Comparison of ENCODE assay signal across 11 cellular contexts in the genomic region with DNA sequence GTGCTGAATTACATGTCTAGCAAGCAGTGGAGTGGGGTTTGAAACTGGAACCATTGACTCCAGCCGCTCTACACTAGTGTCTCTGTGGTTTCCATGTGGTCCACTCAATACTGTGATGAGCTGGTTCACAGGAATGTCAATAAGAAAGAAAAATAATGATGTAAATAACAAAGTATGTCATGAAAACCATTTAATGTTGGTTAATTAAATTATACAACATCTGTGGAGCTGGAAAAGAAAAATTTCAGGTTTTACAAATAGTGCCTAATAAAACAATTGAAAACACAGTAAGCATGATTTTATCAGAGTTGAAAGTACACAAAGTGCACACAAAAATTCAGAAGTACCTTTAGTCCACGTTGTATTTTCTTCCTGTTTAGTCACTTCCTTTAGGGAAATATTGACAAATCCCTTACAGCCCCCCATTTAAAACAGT. TPM values are rescaled to one million over a fixed set of nuclear protein-coding genes. Genes with fewer than 3 reads are reported as not detected.
A peak's percentile ranks its signal among the peaks of the same experiment; 100 is the strongest.
DNase-seq lines count a peak whose midpoint lies in the region; ATAC-seq and TF ChIP-seq lines count a peak whose summit lies in the region.
"Had no signal": no experiment of that assay in that cellular context is flagged by ENCODE, and none has a peak within 500 bp of the region (broad histone marks: within the 10 kb centered on the region; RNA-seq: fewer than 3 reads in every experiment).

No MANE protein-coding gene starts in this region.

- intact Hi-C loops in activated CD8-positive, alpha-beta T cell treated with anti-CD3 and anti-CD28 coated beads for 36 hours (cut with micrococcal nuclease) = no loop called here
- intact Hi-C loops in transverse colon (cut with DNase I; ENCODE audit: low total_unique reads) = no loop called here

- peaks cover 6% of the 10 kb centered on the region for H3K36me3 Mint-ChIP-seq in activated CD8-positive, alpha-beta T cell treated with anti-CD3 and anti-CD28 coated beads for 36 hours (ENCODE audit: low read depth)
- peaks cover 2% of the 10 kb centered on the region for H3K36me3 Mint-ChIP-seq in activated CD8-positive, alpha-beta T cell treated with anti-CD3 and anti-CD28 coated beads, Interleukin-2, amount 10 ng/mL, durations not matched to agents 7 days and 5 days (ENCODE audit: low read depth)

- H3K27ac ChIP-seq in VCaP = peak overlapping the region; percentile 90
- H3K27ac ChIP-seq in foreskin keratinocyte = no peak overlapping the region
- peak overlapping the region in 3 of 4 donors; percentile 2 to 41 (median 35) for H3K27ac ChIP-seq in transverse colon
- H3K27ac ChIP-seq: sigmoid colon had no signal

- H3K27me3 ChIP-seq in foreskin keratinocyte (no peaks in the 10 kb centered on the region), transverse colon (no peaks in the 10 kb centered on the region)
- H3K27me3 ChIP-seq: sigmoid colon had no signal

- TF ChIP-seq EP300 in transverse colon (IDR thresholded peaks at IDR 0.05; ENCODE audit: low read depth) = no peak

- H3K36me3 ChIP-seq in transverse colon = no peaks in the 10 kb centered on the region
- H3K36me3 ChIP-seq: sigmoid colon had no signal

- in situ Hi-C loops in transverse colon (cut with MboI; ENCODE audit: low pct_ligation_motif_present in 1 of 4, low pct_unique_long_range_greater_than_20kb in 1 of 4, low sequenced_read_pairs in 3 of 4) = no loop called here

- H3K9me3 ChIP-seq in transverse colon = no peaks in the 10 kb centered on the region
- H3K9me3 ChIP-seq: sigmoid colon had no signal

- TF ChIP-seq POLR2A in transverse colon (IDR thresholded peaks at IDR 0.05) = no peak

- H3K4me3 ChIP-seq in transverse colon = no peak overlapping the region
- H3K4me3 ChIP-seq: sigmoid colon had no signal

- H3K9me3 Mint-ChIP-seq in activated CD8-positive, alpha-beta T cell treated with anti-CD3 and anti-CD28 coated beads for 36 hours = peaks cover 9% of the 10 kb centered on the region
- H3K9me3 Mint-ChIP-seq in activated CD8-positive, alpha-beta T cell treated with anti-CD3 and anti-CD28 coated beads, Interleukin-2, amount 10 ng/mL, durations not matched to agents 7 days and 5 days (ENCODE audit: insufficient read depth) = peaks cover 20% of the 10 kb centered on the region
- H3K9me3 Mint-ChIP-seq: central memory CD8-positive, alpha-beta T cell had no signal

- no peak for TF ChIP-seq CTCF in activated CD8-positive, alpha-beta T cell treated with anti-CD3 and anti-CD28 coated beads for 36 hours (IDR thresholded peaks at IDR 0.05)
- no peak for TF ChIP-seq CTCF in VCaP (conservative IDR thresholded peaks at IDR 0.05)
- no peak for TF ChIP-seq CTCF in foreskin keratinocyte (conservative IDR thresholded peaks at IDR 0.05)
- no peak for TF ChIP-seq CTCF in transverse colon (IDR thresholded peaks at IDR 0.05)

- CTCF ChIA-PET in activated CD8-positive, alpha-beta T cell treated with anti-CD3 and anti-CD28 coated beads for 36 hours (lab: Charles Lee) = interaction anchor here (1.3 kb wide), 1 partner anchor 149 kb away, joined by 3 read pairs; no protein-coding TSS in a partner anchor
- CTCF ChIA-PET in activated CD8-positive, alpha-beta T cell treated with anti-CD3 and anti-CD28 coated beads, Interleukin-2, amount 10 ng/mL, durations not matched to agents 7 days and 5 days (lab: Charles Lee) = interaction anchor here (0.6 to 0.8 kb wide), 2 partner anchors 9 to 159 kb away, joined by 3 read pairs; no protein-coding TSS in a partner anchor

- H3K27me3 Mint-ChIP-seq in activated CD8-positive, alpha-beta T cell treated with anti-CD3 and anti-CD28 coated beads for 36 hours = peaks cover 23% of the 10 kb centered on the region
- H3K27me3 Mint-ChIP-seq in activated CD8-positive, alpha-beta T cell treated with anti-CD3 and anti-CD28 coated beads, Interleukin-2, amount 10 ng/mL, durations not matched to agents 7 days and 5 days (ENCODE audit: low read depth) = peaks cover 9% of the 10 kb centered on the region

- H3K4me1 ChIP-seq in foreskin keratinocyte = peaks cover 21% of the 10 kb centered on the region
- peaks cover 0 to 10% (median 0%) of the 10 kb centered on the region in 4 donors for H3K4me1 ChIP-seq in transverse colon
- H3K4me1 ChIP-seq: sigmoid colon had no signal

- peak; percentile 29 for DNase-seq in activated CD8-positive, alpha-beta T cell treated with anti-CD3 and anti-CD28 coated beads for 36 hours
- DNase-seq in activated CD8-positive, alpha-beta T cell treated with anti-CD3 and anti-CD28 coated beads, Interleukin-2, amount 10 ng/mL, durations not matched to agents 7 days and 5 days = no peak
- DNase-seq in foreskin keratinocyte (peak; percentile 40 to 71), transverse colon (no peak), superior temporal gyrus (ENCODE audit: extremely low spot score) (no peak)
- DNase-seq: activated CD4-positive, alpha-beta T cell treated with anti-CD3 and anti-CD28 coated beads, Interleukin-2, amount 50 U/mL, for 1 hour; sigmoid colon had no signal

- no peak overlapping the region for H3K4me3 Mint-ChIP-seq in activated CD8-positive, alpha-beta T cell treated with anti-CD3 and anti-CD28 coated beads for 36 hours
- no peak overlapping the region for H3K4me3 Mint-ChIP-seq in activated CD8-positive, alpha-beta T cell treated with anti-CD3 and anti-CD28 coated beads, Interleukin-2, amount 10 ng/mL, durations not matched to agents 7 days and 5 days
- H3K4me3 Mint-ChIP-seq: central memory CD8-positive, alpha-beta T cell had no signal

- H3K27ac Mint-ChIP-seq in activated CD8-positive, alpha-beta T cell treated with anti-CD3 and anti-CD28 coated beads for 36 hours = peak overlapping the region; percentile 60
- no peak overlapping the region for H3K27ac Mint-ChIP-seq in activated CD8-positive, alpha-beta T cell treated with anti-CD3 and anti-CD28 coated beads, Interleukin-2, amount 10 ng/mL, durations not matched to agents 7 days and 5 days

- H3K4me1 Mint-ChIP-seq in activated CD8-positive, alpha-beta T cell treated with anti-CD3 and anti-CD28 coated beads for 36 hours (ENCODE audit: low read depth) = peaks cover 20% of the 10 kb centered on the region
- H3K4me1 Mint-ChIP-seq in activated CD8-positive, alpha-beta T cell treated with anti-CD3 and anti-CD28 coated beads, Interleukin-2, amount 10 ng/mL, durations not matched to agents 7 days and 5 days (ENCODE audit: low read depth) = peaks cover 9% of the 10 kb centered on the region
- H3K4me1 Mint-ChIP-seq: central memory CD8-positive, alpha-beta T cell had no signal

- POLR2A ChIA-PET in activated CD8-positive, alpha-beta T cell treated with anti-CD3 and anti-CD28 coated beads for 36 hours (lab: Charles Lee) = interaction anchor here (1.6 kb wide), 1 partner anchor 9 kb away, joined by 4 read pairs; no protein-coding TSS in a partner anchor
- POLR2A ChIA-PET in activated CD8-positive, alpha-beta T cell treated with anti-CD3 and anti-CD28 coated beads, Interleukin-2, amount 10 ng/mL, durations not matched to agents 7 days and 5 days (lab: Charles Lee) = interaction anchor here (1.3 kb wide), 1 partner anchor 28 kb away, joined by 6 read pairs; a partner anchor contains a TSS

- ATAC-seq in activated CD8-positive, alpha-beta T cell treated with anti-CD3 and anti-CD28 coated beads for 36 hours = peak; percentile 46
- ATAC-seq in activated CD8-positive, alpha-beta T cell treated with anti-CD3 and anti-CD28 coated beads, Interleukin-2, amount 10 ng/mL, durations not matched to agents 7 days and 5 days = no peak
- ATAC-seq in foreskin keratinocyte (peak; percentile 77), GM18519 (IDR thresholded peaks at IDR 0.05; ENCODE audit: low FRiP score, unreplicated experiment) (no peak), GM21529 (IDR thresholded peaks at IDR 0.05; ENCODE audit: unreplicated experiment) (no peak)

- WGBS in transverse colon (ENCODE audit: low coverage in 1 of 2), 2 donors = 38 to 57% methylated on average over 2 of the region's 2 CpGs

RNA-seq across cellular contexts. Expression of a gene that starts 28.7 kb away (rescaled TPM):
- 100 to 1,000 TPM; 790 to 812 TPM for total RNA-seq in activated CD8-positive, alpha-beta T cell treated with anti-CD3 and anti-CD28 coated beads for 36 hours
- total RNA-seq in activated CD8-positive, alpha-beta T cell treated with anti-CD3 and anti-CD28 coated beads, Interleukin-2, amount 10 ng/mL, durations not matched to agents 7 days and 5 days = 10 to 100 TPM; 65.5 to 69.3 TPM
- total RNA-seq in foreskin keratinocyte (57.6 and 62.3 TPM in 2 replicates), transverse colon (100 to 1,000 TPM in 2 of 4 donors, 10 to 100 TPM in 2; 31.4 to 132 (median 105) TPM)
- polyA plus RNA-seq in foreskin keratinocyte = 17.2 and 21.1 TPM in 2 replicates

Comparison
In these comparisons a context has a peak if more than half of its experiments do, and no peak if none do; other contexts are left out.
1. ATAC-seq: peak in activated CD8-positive, alpha-beta T cell treated with anti-CD3 and anti-CD28 coated beads for 36 hours (single experiment) and foreskin keratinocyte (single experiment); none in activated CD8-positive, alpha-beta T cell treated with anti-CD3 and anti-CD28 coated beads, Interleukin-2, amount 10 ng/mL, durations not matched to agents 7 days and 5 days (single experiment), GM18519 (single experiment) and GM21529 (single experiment).
2. DNase-seq: peak in activated CD8-positive, alpha-beta T cell treated with anti-CD3 and anti-CD28 coated beads for 36 hours (single experiment) and foreskin keratinocyte (2 of 2); none in activated CD8-positive, alpha-beta T cell treated with anti-CD3 and anti-CD28 coated beads, Interleukin-2, amount 10 ng/mL, durations not matched to agents 7 days and 5 days (single experiment), transverse colon (single experiment) and superior temporal gyrus (single experiment).
3. RNA of a gene that starts 28.7 kb away (total RNA-seq): 790 to 812 TPM in activated CD8-positive, alpha-beta T cell treated with anti-CD3 and anti-CD28 coated beads for 36 hours; 31.4 to 132 TPM in transverse colon, 65.5 to 69.3 TPM in activated CD8-positive, alpha-beta T cell treated with anti-CD3 and anti-CD28 coated beads, Interleukin-2, amount 10 ng/mL, durations not matched to agents 7 days and 5 days and 57.6 to 62.3 TPM in foreskin keratinocyte; every median in the first group is over 4 times any median in the second.